In the genomic region with DNA sequence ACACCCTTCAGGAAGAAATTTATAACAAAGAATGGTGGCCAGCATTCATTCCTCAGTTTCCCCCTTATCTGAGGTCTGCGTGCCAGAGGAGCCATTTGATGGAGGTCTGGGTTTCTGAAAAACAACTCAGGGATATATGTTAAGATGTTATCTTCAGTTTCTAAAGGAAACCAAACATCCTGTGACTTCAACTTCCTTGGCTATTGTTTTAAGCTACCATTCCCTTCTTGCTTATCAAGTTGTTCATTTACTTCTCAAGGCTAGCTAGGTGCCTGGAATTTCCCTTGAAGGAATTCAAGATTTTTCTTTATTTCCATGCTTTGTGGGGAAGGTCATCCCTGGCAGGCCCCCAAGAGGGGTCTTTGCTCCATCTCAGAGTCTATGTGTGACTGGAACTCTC, we compare ENCODE assay signal across 23 cellular contexts. TPM values are rescaled to one million over a fixed set of nuclear protein-coding genes. Genes with fewer than 3 reads are reported as not detected.
A peak's percentile ranks its signal among the peaks of the same experiment; 100 is the strongest.
DNase-seq lines count a peak whose midpoint lies in the region; ATAC-seq and TF ChIP-seq lines count a peak whose summit lies in the region.
"Had no signal": no experiment of that assay in that cellular context is flagged by ENCODE, and none has a peak within 500 bp of the region (broad histone marks: within the 10 kb centered on the region; RNA-seq: fewer than 3 reads in every experiment).

No MANE protein-coding gene starts in this region.

- no peak overlapping the region for H3K4me3 ChIP-seq in epithelial cell of proximal tubule (ENCODE audit: low read depth, low read length)
- H3K4me3 ChIP-seq: BLaER1, K562, SJCRH30 had no signal

- H3K27ac Mint-ChIP-seq in T-helper 2 cell treated with Interferon-gamma antibody and Interleukin-4, amounts not matched to agents 5 μg/mL and 100 μg/mL, for 36 hours: no peak overlapping the region
- H3K27ac Mint-ChIP-seq: CD4-positive, CD25-positive, alpha-beta regulatory T cell had no signal

- H3K36me3 Mint-ChIP-seq in T-helper 2 cell treated with Interferon-gamma antibody and Interleukin-4, amounts not matched to agents 5 μg/mL and 100 μg/mL, for 36 hours (ENCODE audit: low read depth): peaks cover 6% of the 10 kb centered on the region
- H3K36me3 Mint-ChIP-seq: CD4-positive, CD25-positive, alpha-beta regulatory T cell had no signal

- H3K27me3 Mint-ChIP-seq in T-helper 2 cell treated with Interferon-gamma antibody and Interleukin-4, amounts not matched to agents 5 μg/mL and 100 μg/mL, for 36 hours (ENCODE audit: low read depth): peaks cover 13% of the 10 kb centered on the region

- H3K9me3 Mint-ChIP-seq in T-helper 2 cell treated with Interferon-gamma antibody and Interleukin-4, amounts not matched to agents 5 μg/mL and 100 μg/mL, for 36 hours: peaks cover 4% of the 10 kb centered on the region

- TF ChIP-seq CTCF in epithelial cell of proximal tubule (conservative IDR thresholded peaks at IDR 0.05; ENCODE audit: low read depth, low read length): no peak

- ATAC-seq in HG03442 (IDR thresholded peaks at IDR 0.05; ENCODE audit: unreplicated experiment) (no peak), GM18505 (IDR thresholded peaks at IDR 0.05; ENCODE audit: unreplicated experiment) (no peak)
- ATAC-seq: K562 had no signal

- TF ChIP-seq POLR2A in GM18505 (IDR thresholded peaks at IDR 0.05; ENCODE audit: borderline replicate concordance, extremely low read depth, insufficient read depth, insufficient read length): no peak

- peaks cover 24% of the 10 kb centered on the region for H3K4me1 Mint-ChIP-seq in T-helper 2 cell treated with Interferon-gamma antibody and Interleukin-4, amounts not matched to agents 5 μg/mL and 100 μg/mL, for 36 hours (ENCODE audit: low read depth)

- DNase-seq in T-helper 2 cell treated with Interferon-gamma antibody and Interleukin-4, amounts not matched to agents 5 μg/mL and 100 μg/mL, for 36 hours (ENCODE audit: low spot score): no peak
- DNase-seq in T-helper 2 cell (no peak), epithelial cell of proximal tubule (ENCODE audit: low read depth) (peak; percentile 3), kidney tubule cell (ENCODE audit: low spot score) (peak; percentile 49), renal cortical epithelial cell (ENCODE audit: low read depth) (peak; percentile 40)
- DNase-seq in effector CD8-positive, alpha-beta T cell (lab: John Stamatoyannopoulos, UW): no peak
- DNase-seq: 8988T; ACHN; CD4-positive, CD25-positive, alpha-beta regulatory T cell; DMS153; MV-4-11; NCI-H1105; NCI-H1436 treated with DMSO at 0.1 percent for 48 hours; NCI-H187 treated with DMSO at 0.1 percent for 48 hours; NCI-H2107; NCI-H446; NCI-H524 treated with DMSO at 0.1 percent for 48 hours; NCI-H774; SJCRH30 had no signal

- H3K4me3 Mint-ChIP-seq in T-helper 2 cell treated with Interferon-gamma antibody and Interleukin-4, amounts not matched to agents 5 μg/mL and 100 μg/mL, for 36 hours: peak overlapping the region; percentile 52
- H3K4me3 Mint-ChIP-seq: CD4-positive, CD25-positive, alpha-beta regulatory T cell had no signal

RNA-seq across cellular contexts. Expression of a gene that starts 27.1 kb away (rescaled TPM):
- total RNA-seq in epithelial cell of proximal tubule (99.2 and 109 TPM in 2 replicates), renal cortical epithelial cell (28.8 and 42.4 TPM in 2 replicates)

Comparison
In these comparisons a context has a peak if more than half of its experiments do, and no peak if none do; other contexts are left out.
1. DNase-seq: peak in epithelial cell of proximal tubule (single experiment), kidney tubule cell (single experiment) and renal cortical epithelial cell (single experiment); none in T-helper 2 cell treated with Interferon-gamma antibody and Interleukin-4, amounts not matched to agents 5 μg/mL and 100 μg/mL, for 36 hours (single experiment), T-helper 2 cell (0 of 5) and effector CD8-positive, alpha-beta T cell (single experiment).